Comparison of ENCODE assay signal across 9 cellular contexts in genomic region chr17:61402978-61403845, GRCh38. TPM values are rescaled to one million over a fixed set of nuclear protein-coding genes. Genes with fewer than 3 reads are reported as not detected.
DNase-seq lines count a peak whose midpoint lies in the region; ATAC-seq, FAIRE-seq and TF ChIP-seq lines count a peak whose summit lies in the region.
"Had no signal": no experiment of that assay in that cellular context is flagged by ENCODE, and none has a peak within 500 bp of the region (broad histone marks: within the 10 kb centered on the region; RNA-seq: fewer than 3 reads in every experiment).

No MANE protein-coding gene starts in this region.

- BruUV-seq in mammary epithelial cell (replicated peaks; lab: Mats Ljungman, UMichigan): no TSS peak

- intact Hi-C loops in breast epithelium (cut with DNase I; ENCODE audit: low total_unique reads) (loop anchor here (5.0 kb wide), 1 partner anchor 681 kb away; no protein-coding TSS in a partner anchor), mammary epithelial cell (cut with micrococcal nuclease) (no loop called here), right lobe of liver (cut with DNase I) (loop anchor here in 1 of 2 donors (10.0 kb wide), 1 partner anchor 678 kb away; no protein-coding TSS in a partner anchor), body of pancreas (cut with DNase I) (no loop called here)

- no peaks in the 10 kb centered on the region for H3K79me2 ChIP-seq in mammary epithelial cell (ENCODE audit: insufficient read depth, low read length)

- CTCF ChIA-PET in mammary epithelial cell (lab: Charles Lee; ENCODE audit: low non-redundant PET): no interaction called here

- peaks cover 7 to 16% of the 10 kb centered on the region in 2 donors for H3K27me3 ChIP-seq in breast epithelium
- H3K27me3 ChIP-seq in mammary epithelial cell (ENCODE audit: insufficient read depth, low read length): peaks cover 21% of the 10 kb centered on the region
- H3K27me3 ChIP-seq in right lobe of liver: peaks cover 0 to 58% of the 10 kb centered on the region in 2 donors
- peaks cover 0 to 66% of the 10 kb centered on the region in 2 donors for H3K27me3 ChIP-seq in body of pancreas

- no peak overlapping the region for H2AFZ ChIP-seq in mammary epithelial cell (ENCODE audit: low read depth, low read length)

- H3K4me1 ChIP-seq in breast epithelium: no peaks in the 10 kb centered on the region
- H3K4me1 ChIP-seq in mammary epithelial cell (ENCODE audit: insufficient read depth, low read length): peaks cover 6% of the 10 kb centered on the region
- H3K4me1 ChIP-seq in right lobe of liver: peaks cover 0 to 25% (median 2%) of the 10 kb centered on the region in 4 donors
- peaks cover 54% of the 10 kb centered on the region for H3K4me1 ChIP-seq in body of pancreas

- FAIRE-seq in urothelium cell line (lab: Jason Lieb, UNC): peak; percentile 83

- in situ Hi-C loops in mammary epithelial cell (cut with MboI; ENCODE audit: low sequenced_read_pairs in 2 of 2): loop anchor here (10.0 to 25.0 kb wide), 3 partner anchors 434 to 691 kb away; no protein-coding TSS in a partner anchor

- ATAC-seq in right lobe of liver (no peak), body of pancreas (no peak)

- no peak for DNase-seq in breast epithelium (ENCODE audit: low spot score in 2 of 2)
- DNase-seq in mammary epithelial cell: no peak
- DNase-seq in activated T-cell treated with anti-CD3 and anti-CD28 coated beads, Interleukin-2, amount 50 U/mL, for 48 hours: peak; percentile 50 to 57
- no peak for DNase-seq in right lobe of liver
- DNase-seq in urothelium cell line (ENCODE audit: low spot score): no peak
- no peak for DNase-seq in cerebellar nuclear complex (lab: John Stamatoyannopoulos, UW)
- DNase-seq in erythroblast (lab: John Stamatoyannopoulos, UW): no peak
- no peak for DNase-seq in body of pancreas

- H3K9ac ChIP-seq in mammary epithelial cell (ENCODE audit: insufficient read depth, low read length): no peak overlapping the region

- TF ChIP-seq POLR2A in breast epithelium (IDR thresholded peaks at IDR 0.05) (no peak), right lobe of liver (IDR thresholded peaks at IDR 0.05) (no peak), erythroblast (IDR thresholded peaks at IDR 0.05; ENCODE audit: low read length) (no peak), body of pancreas (IDR thresholded peaks at IDR 0.05) (no peak)

- TF ChIP-seq CTCF in breast epithelium (IDR thresholded peaks at IDR 0.05): no peak
- TF ChIP-seq CTCF in mammary epithelial cell (conservative IDR thresholded peaks at IDR 0.05 in 1 of 2, IDR thresholded peaks at IDR 0.05 in 1 of 2; ENCODE audit: extremely low read depth in 1 of 2, insufficient read depth in 1 of 2, low read depth in 1 of 2, low read length in 2 of 2): no peak
- TF ChIP-seq CTCF in right lobe of liver (IDR thresholded peaks at IDR 0.05): no peak
- no peak for TF ChIP-seq CTCF in body of pancreas (IDR thresholded peaks at IDR 0.05)

- no peaks in the 10 kb centered on the region for H3K9me3 ChIP-seq in breast epithelium
- H3K9me3 ChIP-seq in mammary epithelial cell (replicated peaks; ENCODE audit: insufficient read depth, low read length): no peaks in the 10 kb centered on the region
- no peaks in the 10 kb centered on the region for H3K9me3 ChIP-seq in right lobe of liver
- no peaks in the 10 kb centered on the region for H3K9me3 ChIP-seq in body of pancreas

- H3K36me3 ChIP-seq in breast epithelium: no peaks in the 10 kb centered on the region
- H3K36me3 ChIP-seq in mammary epithelial cell (ENCODE audit: insufficient read depth, low read length): no peaks in the 10 kb centered on the region
- no peaks in the 10 kb centered on the region for H3K36me3 ChIP-seq in right lobe of liver
- H3K36me3 ChIP-seq in body of pancreas (replicated peaks in 1 of 2; ENCODE audit: insufficient read depth in 1 of 2, low read depth in 2 of 2): no peaks in the 10 kb centered on the region

- no peaks in the 10 kb centered on the region for H4K20me1 ChIP-seq in mammary epithelial cell (ENCODE audit: insufficient read depth, low read length)

- dilution Hi-C loops in mammary epithelial cell (cut with HindIII; ENCODE audit: low sequenced_read_pairs): no loop called here

- H3K27ac ChIP-seq in breast epithelium (peak overlapping the region in 1 of 2 donors; percentile 46), mammary epithelial cell (ENCODE audit: insufficient read depth, low read depth, low read length) (no peak overlapping the region), right lobe of liver (peak overlapping the region in 2 of 3 donors; percentile 16 to 18), body of pancreas (no peak overlapping the region)

- no peak overlapping the region for H3K4me2 ChIP-seq in mammary epithelial cell (ENCODE audit: insufficient read depth, low read depth, low read length)

- H3K4me3 ChIP-seq in breast epithelium (peak overlapping the region; percentile 10 to 50 (median 32)), mammary epithelial cell (replicated peaks in 1 of 3; ENCODE audit: insufficient read depth in 1 of 3, low read depth in 2 of 3, low read length in 3 of 3) (no peak overlapping the region), right lobe of liver (peak overlapping the region in 2 of 3 donors; percentile 4 to 10), body of pancreas (no peak overlapping the region)

- 97% methylated on average over 23 of the region's 57 CpGs for WGBS in mammary epithelial cell (ENCODE audit: low coverage, missing lambda C conversion rate)
- 11% methylated on average over 11 of the region's 57 CpGs for WGBS in right lobe of liver (ENCODE audit: insufficient coverage, low coverage, low lambda C conversion rate, missing lambda C conversion rate)
- 7 to 18% methylated on average over 48 to 57 of the region's 57 CpGs for WGBS in body of pancreas, 2 donors

RNA-seq across cellular contexts. Expression of gene TBX2, which starts 3.6 kb away (rescaled TPM):
- 1 to 10 TPM; 4.8 to 8.5 (median 5.7) TPM for total RNA-seq in breast epithelium
- total RNA-seq in mammary epithelial cell: 1 to 10 TPM; 1.5 to 4.8 TPM
- polyA plus RNA-seq in mammary epithelial cell: not detected
- polyA minus RNA-seq in mammary epithelial cell: not detected
- total RNA-seq in right lobe of liver: 1 to 10 TPM; 1.9 to 4.4 (median 2.7) TPM
- total RNA-seq in body of pancreas: 1 to 10 TPM; 4.9 to 6.9 TPM
- total RNA-seq: dermis microvascular lymphatic vessel endothelial cell had no signal

RNA-seq across cellular contexts. Expression of gene TBX4, which starts 49.0 kb away (rescaled TPM):
- total RNA-seq in breast epithelium (under 1 TPM in 1 of 3 donors, not detected in 2; 0.80 TPM), mammary epithelial cell (under 1 TPM in 1 of 2 donors, not detected in 1; 0.33 TPM), right lobe of liver (not detected), body of pancreas (not detected)
- 0.03 TPM for polyA plus RNA-seq in mammary epithelial cell
- polyA minus RNA-seq in mammary epithelial cell: not detected
- total RNA-seq: dermis microvascular lymphatic vessel endothelial cell had no signal

Comparison
In these comparisons a context has a peak if more than half of its experiments do, and no peak if none do; other contexts are left out.
1. H3K4me3 ChIP-seq: peak in breast epithelium (3 of 3) and right lobe of liver (2 of 3); none in mammary epithelial cell (0 of 3) and body of pancreas (0 of 2).
2. DNase-seq: peak in activated T-cell treated with anti-CD3 and anti-CD28 coated beads, Interleukin-2, amount 50 U/mL, for 48 hours (2 of 2); none in breast epithelium (0 of 2), mammary epithelial cell (single experiment), right lobe of liver (0 of 3), urothelium cell line (single experiment), cerebellar nuclear complex (0 of 2), erythroblast (0 of 2) and body of pancreas (0 of 4).
3. H3K27ac ChIP-seq: peak in right lobe of liver (2 of 3); none in mammary epithelial cell (single experiment) and body of pancreas (0 of 4).